19 cellular contexts compared by ENCODE assay signal in genomic region chr12:105272152-105272551, GRCh38. TPM values are rescaled to one million over a fixed set of nuclear protein-coding genes. Genes with fewer than 3 reads are reported as not detected.
DNase-seq lines count a peak whose midpoint lies in the region; ATAC-seq and TF ChIP-seq lines count a peak whose summit lies in the region.
"Had no signal": no experiment of that assay in that cellular context is flagged by ENCODE, and none has a peak within 500 bp of the region (broad histone marks: within the 10 kb centered on the region; RNA-seq: fewer than 3 reads in every experiment).

No MANE protein-coding gene starts in this region.

- H3K9me3 Mint-ChIP-seq in activated CD4-positive, alpha-beta T cell treated with anti-CD3 and anti-CD28 coated beads, Interleukin-2, amount 10 ng/mL, durations not matched to agents 24 days and 14 days, result no peaks in the 10 kb centered on the region
- no peaks in the 10 kb centered on the region for H3K9me3 Mint-ChIP-seq in immature natural killer cell
- H3K9me3 Mint-ChIP-seq: CD4-positive, alpha-beta memory T cell; H9 had no signal

- no peak overlapping the region for H2AFZ ChIP-seq in OCI-LY7 (ENCODE audit: low read length)

- no peaks in the 10 kb centered on the region for H3K36me3 Mint-ChIP-seq in activated CD4-positive, alpha-beta T cell treated with anti-CD3 and anti-CD28 coated beads, Interleukin-2, amount 10 ng/mL, durations not matched to agents 24 days and 14 days (ENCODE audit: low read depth)
- H3K36me3 Mint-ChIP-seq in immature natural killer cell, result no peaks in the 10 kb centered on the region
- H3K36me3 Mint-ChIP-seq: CD14-positive monocyte; CD4-positive, alpha-beta memory T cell had no signal

- H3K27me3 ChIP-seq in esophagus squamous epithelium (no peaks in the 10 kb centered on the region), vagina (no peaks in the 10 kb centered on the region)
- H3K27me3 ChIP-seq: BLaER1 had no signal

- H3K4me1 Mint-ChIP-seq in activated CD4-positive, alpha-beta T cell treated with anti-CD3 and anti-CD28 coated beads, Interleukin-2, amount 10 ng/mL, durations not matched to agents 24 days and 14 days, result peaks cover 4% of the 10 kb centered on the region
- H3K4me1 Mint-ChIP-seq in immature natural killer cell, result no peaks in the 10 kb centered on the region
- H3K4me1 Mint-ChIP-seq: CD4-positive, alpha-beta memory T cell had no signal

- H3K79me2 ChIP-seq in OCI-LY7 (ENCODE audit: insufficient read depth, low read depth, low read length), result no peaks in the 10 kb centered on the region

- H3K4me1 ChIP-seq in esophagus squamous epithelium (peaks cover 3 to 51% (median 4%) of the 10 kb centered on the region in 3 donors), vagina (no peaks in the 10 kb centered on the region), OCI-LY7 (ENCODE audit: insufficient read depth, low read length, poor library complexity, severe bottlenecking) (peaks cover 9% of the 10 kb centered on the region)
- H3K4me1 ChIP-seq: A549, BLaER1 had no signal

- BruUV-seq in OCI-LY7 (replicated peaks; lab: Mats Ljungman, UMichigan), result no TSS peak

- POLR2A ChIA-PET in OCI-LY7 (lab: Charles Lee), result interaction anchor here (0.6 to 0.7 kb wide), 2 partner anchors 180 to 900 kb away, joined by 3 to 6 read pairs; no protein-coding TSS in a partner anchor

- H3K27ac Mint-ChIP-seq in activated CD4-positive, alpha-beta T cell treated with anti-CD3 and anti-CD28 coated beads, Interleukin-2, amount 10 ng/mL, durations not matched to agents 24 days and 14 days, result no peak overlapping the region
- H3K27ac Mint-ChIP-seq in immature natural killer cell, result no peak overlapping the region
- H3K27ac Mint-ChIP-seq: CD14-positive monocyte, H9 had no signal

- no peak for ATAC-seq in HG02588 (IDR thresholded peaks at IDR 0.05; ENCODE audit: unreplicated experiment)
- ATAC-seq: A549, GM12878 had no signal

- H3K9me3 ChIP-seq in esophagus squamous epithelium (no peaks in the 10 kb centered on the region), vagina (no peaks in the 10 kb centered on the region), OCI-LY7 (ENCODE audit: low read length) (no peaks in the 10 kb centered on the region; the same call in 1 of the 2 replicates)
- H3K9me3 ChIP-seq: A549, BLaER1 had no signal

- peak; percentile 43 for DNase-seq in activated CD4-positive, alpha-beta T cell treated with anti-CD3 and anti-CD28 coated beads, Interleukin-2, amount 10 ng/mL, durations not matched to agents 24 days and 14 days
- no peak for DNase-seq in activated CD4-positive, alpha-beta T cell treated with anti-CD3 and anti-CD28 coated beads for 1 hour
- DNase-seq in erythroblast (lab: John Stamatoyannopoulos, UW), result peak; percentile 2 to 24
- no peak for DNase-seq in esophagus squamous epithelium (lab: John Stamatoyannopoulos, UW)
- no peak for DNase-seq in vagina (ENCODE audit: extremely low spot score in 2 of 2)
- DNase-seq in immature natural killer cell, result no peak
- DNase-seq in OCI-LY7 (ENCODE audit: low spot score), result no peak
- DNase-seq: Calu3; CD4-positive, alpha-beta memory T cell; DMS79 treated with DMSO at 0.1 percent for 48 hours; GF-D8; H9 had no signal

- TF ChIP-seq CTCF in esophagus squamous epithelium (IDR thresholded peaks at IDR 0.05) (no peak), vagina (IDR thresholded peaks at IDR 0.05) (no peak), OCI-LY7 (conservative IDR thresholded peaks at IDR 0.05; ENCODE audit: low read length) (no peak)

- H3K4me3 Mint-ChIP-seq in activated CD4-positive, alpha-beta T cell treated with anti-CD3 and anti-CD28 coated beads, Interleukin-2, amount 10 ng/mL, durations not matched to agents 24 days and 14 days, result no peak overlapping the region
- no peak overlapping the region for H3K4me3 Mint-ChIP-seq in immature natural killer cell
- H3K4me3 Mint-ChIP-seq: CD14-positive monocyte; CD4-positive, alpha-beta memory T cell; H9 had no signal

- intact Hi-C loops in activated CD4-positive, alpha-beta T cell treated with anti-CD3 and anti-CD28 coated beads, Interleukin-2, amount 10 ng/mL, durations not matched to agents 24 days and 14 days (cut with micrococcal nuclease), result no loop called here
- intact Hi-C loops in esophagus squamous epithelium (cut with DNase I) (no loop called here), vagina (cut with DNase I) (no loop called here), OCI-LY7 (cut with micrococcal nuclease; ENCODE audit: unreplicated experiment) (no loop called here)

- H3K27me3 Mint-ChIP-seq in activated CD4-positive, alpha-beta T cell treated with anti-CD3 and anti-CD28 coated beads, Interleukin-2, amount 10 ng/mL, durations not matched to agents 24 days and 14 days, result peaks cover 15% of the 10 kb centered on the region
- peaks cover 0 to 4% (median 0%) of the 10 kb centered on the region in 3 donors for H3K27me3 Mint-ChIP-seq in immature natural killer cell (ENCODE audit: low read depth in 3 of 3)

- H4K20me1 ChIP-seq in OCI-LY7 (ENCODE audit: insufficient read depth, low read length), result no peaks in the 10 kb centered on the region
- H4K20me1 ChIP-seq: BLaER1 had no signal

- H3K27ac ChIP-seq in esophagus squamous epithelium (peak overlapping the region in 3 of 4 donors; percentile 47 to 82 (median 73)), vagina (peak overlapping the region; percentile 15), OCI-LY7 (ENCODE audit: low read depth, low read length, poor library complexity, severe bottlenecking) (no peak overlapping the region)
- H3K27ac ChIP-seq: 22Rv1, A549, BLaER1, HL-60 had no signal

- H3K4me3 ChIP-seq in esophagus squamous epithelium, result no peak overlapping the region
- no peak overlapping the region for H3K4me3 ChIP-seq in vagina
- H3K4me3 ChIP-seq in OCI-LY7 (ENCODE audit: low read depth, low read length, poor library complexity, severe bottlenecking), result no peak overlapping the region
- H3K4me3 ChIP-seq: A549, BLaER1, GM12878 had no signal

- H3K36me3 ChIP-seq in esophagus squamous epithelium (no peaks in the 10 kb centered on the region), vagina (no peaks in the 10 kb centered on the region), OCI-LY7 (ENCODE audit: insufficient read depth, low read length) (no peaks in the 10 kb centered on the region)
- H3K36me3 ChIP-seq: BLaER1 had no signal

- WGBS in esophagus squamous epithelium, 2 donors, result 63 to 65% methylated on average over 3 of the region's 3 CpGs

- no peak for TF ChIP-seq POLR2A in erythroblast (IDR thresholded peaks at IDR 0.05; ENCODE audit: low read length)
- no peak for TF ChIP-seq POLR2A in esophagus squamous epithelium (IDR thresholded peaks at IDR 0.05)
- TF ChIP-seq POLR2A in vagina (IDR thresholded peaks at IDR 0.05), result no peak

- CTCF ChIA-PET in OCI-LY7 (lab: Charles Lee; ENCODE audit: unreplicated experiment), result no interaction called here

- no peak overlapping the region for H3K4me2 ChIP-seq in OCI-LY7 (ENCODE audit: low read length)
- H3K4me2 ChIP-seq: A549, BLaER1 had no signal

- no peaks in the 10 kb centered on the region for H3K9me2 ChIP-seq in OCI-LY7 (ENCODE audit: insufficient read depth, low read length)

RNA-seq across cellular contexts. Expression of gene APPL2, which starts 36.2 kb away (rescaled TPM):
- 18.2 and 20.5 TPM in 2 replicates for total RNA-seq in activated CD4-positive, alpha-beta T cell treated with anti-CD3 and anti-CD28 coated beads, Interleukin-2, amount 10 ng/mL, durations not matched to agents 24 days and 14 days
- total RNA-seq in esophagus squamous epithelium (10 to 100 TPM; 30.9 to 52.3 (median 35.2) TPM), vagina (48.1 TPM), OCI-LY7 (2022) (29.1 and 37.5 TPM in 2 replicates)
- 10 to 100 TPM in 2 of 3 donors, 1 to 10 TPM in 1; 9.5 to 14.1 (median 10.5) TPM for polyA plus RNA-seq in immature natural killer cell
- total RNA-seq in OCI-LY7 (2014; rRNA removed; shearing (Covaris generic)), result 18.8 and 20.9 TPM in 2 replicates

RNA-seq across cellular contexts. Expression of gene C12orf75, which starts 58.3 kb away (rescaled TPM):
- total RNA-seq in activated CD4-positive, alpha-beta T cell treated with anti-CD3 and anti-CD28 coated beads, Interleukin-2, amount 10 ng/mL, durations not matched to agents 24 days and 14 days, result 91.4 and 96.1 TPM in 2 replicates
- total RNA-seq in esophagus squamous epithelium, result 10 to 100 TPM in 3 of 4 donors, 1 to 10 TPM in 1; 8.5 to 56.3 (median 13.7) TPM
- total RNA-seq in vagina, result 131 TPM
- 100 to 1,000 TPM; 256 to 395 (median 277) TPM for polyA plus RNA-seq in immature natural killer cell
- 147 and 174 TPM in 2 replicates for total RNA-seq in OCI-LY7 (2014; rRNA removed; shearing (Covaris generic))
- 448 and 505 TPM in 2 replicates for total RNA-seq in OCI-LY7 (2022)

Comparison
In these comparisons a context has a peak if more than half of its experiments do, and no peak if none do; other contexts are left out.
1. DNase-seq: peak in activated CD4-positive, alpha-beta T cell treated with anti-CD3 and anti-CD28 coated beads, Interleukin-2, amount 10 ng/mL, durations not matched to agents 24 days and 14 days (single experiment) and erythroblast (2 of 2); none in activated CD4-positive, alpha-beta T cell treated with anti-CD3 and anti-CD28 coated beads for 1 hour (single experiment), esophagus squamous epithelium (single experiment), vagina (0 of 2), immature natural killer cell (0 of 3) and OCI-LY7 (single experiment).